ENCODE assay signal across 1 cellular context in genomic region chr14:69320581-69321365, GRCh38.
TF ChIP-seq lines count a peak whose summit lies in the region.

No MANE protein-coding gene starts in this region.

TF ChIP-seq in WTC11, 78 proteins besides CTCF, POLR2A, EP300 and RAD21 (continued from another document):
- TF ChIP-seq CDX4 (CRISPR knock-in tag; IDR thresholded peaks at IDR 0.05; ENCODE audit: borderline replicate concordance) = no peak
- no peak for TF ChIP-seq STAT6 (CRISPR knock-in tag; conservative IDR thresholded peaks at IDR 0.05; ENCODE audit: low read depth)
- TF ChIP-seq E2F4 (CRISPR knock-in tag; IDR thresholded peaks at IDR 0.05; ENCODE audit: borderline replicate concordance, low read depth) = no peak
- no peak for TF ChIP-seq SMAD3 (CRISPR knock-in tag; IDR thresholded peaks at IDR 0.05; ENCODE audit: borderline replicate concordance)
- no peak for TF ChIP-seq RORB (CRISPR knock-in tag; IDR thresholded peaks at IDR 0.05)
- TF ChIP-seq ZNF317 (CRISPR knock-in tag; IDR thresholded peaks at IDR 0.05; ENCODE audit: borderline replicate concordance, low read depth) = no peak
- TF ChIP-seq USF1 (CRISPR knock-in tag; IDR thresholded peaks at IDR 0.05) = no peak
- no peak for TF ChIP-seq ATF2 (CRISPR knock-in tag; IDR thresholded peaks at IDR 0.05; ENCODE audit: borderline replicate concordance, low read depth)
- TF ChIP-seq ZNF396 (CRISPR knock-in tag; IDR thresholded peaks at IDR 0.05; ENCODE audit: borderline replicate concordance) = no peak
- no peak for TF ChIP-seq ZNF425 (CRISPR knock-in tag; conservative IDR thresholded peaks at IDR 0.05)
- no peak for TF ChIP-seq TEAD1 (CRISPR knock-in tag; IDR thresholded peaks at IDR 0.05)
